ENCODE assay signal across 10 cellular contexts in genomic region chr12:30440826-30441602, GRCh38.
A peak's percentile ranks its signal among the peaks of the same experiment; 100 is the strongest.
DNase-seq lines count a peak whose midpoint lies in the region; ATAC-seq, FAIRE-seq and TF ChIP-seq lines count a peak whose summit lies in the region.
"Had no signal": no experiment of that assay in that cellular context is flagged by ENCODE, and none has a peak within 500 bp of the region (broad histone marks: within the 10 kb centered on the region; RNA-seq: fewer than 3 reads in every experiment).

No MANE protein-coding gene starts in this region.

- H3K27me3 Mint-ChIP-seq in activated T-cell treated with anti-CD3 and anti-CD28 coated beads, Interleukin-2, amount 50 U/mL, for 72 hours (ENCODE audit: low read depth) = no peaks in the 10 kb centered on the region
- no peaks in the 10 kb centered on the region for H3K27me3 Mint-ChIP-seq in activated CD4-positive, alpha-beta T cell treated with anti-CD3 and anti-CD28 coated beads, Interleukin-2, amount 10 ng/mL, durations not matched to agents 24 days and 14 days
- H3K27me3 Mint-ChIP-seq: IgD-negative memory B cell had no signal

- intact Hi-C loops in HepG2 (cut with micrococcal nuclease; ENCODE audit: unreplicated experiment) = loop anchor here (1.0 kb wide), 1 partner anchor 366 kb away; no protein-coding TSS in a partner anchor
- intact Hi-C loops in activated CD4-positive, alpha-beta T cell treated with anti-CD3 and anti-CD28 coated beads, Interleukin-2, amount 10 ng/mL, durations not matched to agents 24 days and 14 days (cut with micrococcal nuclease) = no loop called here

- H3K9ac ChIP-seq in DND-41 (ENCODE audit: low read depth, low read length) (no peak overlapping the region), HepG2 (ENCODE audit: insufficient read depth, low read depth, low read length) (no peak overlapping the region)

- POLR2A ChIA-PET in HepG2 (lab: Yijun Ruan, JAX) = interaction anchor here (1.0 kb wide), 1 partner anchor 67 kb away, joined by 3 read pairs; no protein-coding TSS in a partner anchor

- no peaks in the 10 kb centered on the region for H3K4me1 Mint-ChIP-seq in activated T-cell treated with anti-CD3 and anti-CD28 coated beads, Interleukin-2, amount 50 U/mL, for 72 hours (ENCODE audit: low read depth)
- no peaks in the 10 kb centered on the region for H3K4me1 Mint-ChIP-seq in activated CD4-positive, alpha-beta T cell treated with anti-CD3 and anti-CD28 coated beads, Interleukin-2, amount 10 ng/mL, durations not matched to agents 24 days and 14 days
- H3K4me1 Mint-ChIP-seq: IgD-negative memory B cell had no signal

- H3K4me3 Mint-ChIP-seq in activated T-cell treated with anti-CD3 and anti-CD28 coated beads, Interleukin-2, amount 50 U/mL, for 72 hours = no peak overlapping the region
- no peak overlapping the region for H3K4me3 Mint-ChIP-seq in activated CD4-positive, alpha-beta T cell treated with anti-CD3 and anti-CD28 coated beads, Interleukin-2, amount 10 ng/mL, durations not matched to agents 24 days and 14 days
- H3K4me3 Mint-ChIP-seq: IgD-negative memory B cell had no signal

- peak; percentile 51 for FAIRE-seq in HepG2 (lab: Jason Lieb, UNC)
- FAIRE-seq: islet of Langerhans had no signal

- H3K4me3 ChIP-seq in DND-41 (ENCODE audit: low read depth in 1 of 2, low read length in 2 of 2) (no peak overlapping the region), HepG2 (replicated peaks in 1 of 3; ENCODE audit: insufficient read depth in 1 of 3, low read depth in 2 of 3, low read length in 3 of 3) (no peak overlapping the region)

- no peak overlapping the region for H3K27ac Mint-ChIP-seq in activated T-cell treated with anti-CD3 and anti-CD28 coated beads, Interleukin-2, amount 50 U/mL, for 72 hours
- H3K27ac Mint-ChIP-seq in activated CD4-positive, alpha-beta T cell treated with anti-CD3 and anti-CD28 coated beads, Interleukin-2, amount 10 ng/mL, durations not matched to agents 24 days and 14 days = no peak overlapping the region
- H3K27ac Mint-ChIP-seq: IgD-negative memory B cell had no signal

- H3K36me3 Mint-ChIP-seq in activated T-cell treated with anti-CD3 and anti-CD28 coated beads, Interleukin-2, amount 50 U/mL, for 72 hours (ENCODE audit: insufficient read depth in 2 of 2) = no peaks in the 10 kb centered on the region
- no peaks in the 10 kb centered on the region for H3K36me3 Mint-ChIP-seq in activated CD4-positive, alpha-beta T cell treated with anti-CD3 and anti-CD28 coated beads, Interleukin-2, amount 10 ng/mL, durations not matched to agents 24 days and 14 days (ENCODE audit: low read depth)
- H3K36me3 Mint-ChIP-seq: IgD-negative memory B cell had no signal

- no peaks in the 10 kb centered on the region for H3K4me1 ChIP-seq in DND-41 (ENCODE audit: insufficient read depth, low read length)
- peaks cover 30% of the 10 kb centered on the region for H3K4me1 ChIP-seq in HepG2 (ENCODE audit: insufficient read depth, low read length)

- H3K79me2 ChIP-seq in DND-41 (ENCODE audit: insufficient read depth, low read length) = no peaks in the 10 kb centered on the region
- H3K79me2 ChIP-seq in HepG2 (ENCODE audit: insufficient read depth, low read length) = no peaks in the 10 kb centered on the region

- peak; percentile 56; the same call in 2 of the 3 replicates for ATAC-seq in DND-41 (ENCODE audit: insufficient read depth, low read depth)
- peak; percentile 99 for ATAC-seq in HepG2
- no peak for ATAC-seq in activated T-cell treated with anti-CD3 and anti-CD28 coated beads, Interleukin-2, amount 50 U/mL, for 72 hours (replicated peaks in 1 of 2)

- BruUV-seq in HepG2 (replicated peaks; lab: Mats Ljungman, UMichigan) = no TSS peak

- TF ChIP-seq CTCF in DND-41 (IDR thresholded peaks at IDR 0.05; ENCODE audit: borderline replicate concordance, extremely low read depth, low read length, poor library complexity, severe bottlenecking) (no peak), VCaP (conservative IDR thresholded peaks at IDR 0.05) (peak; percentile 69), HepG2 (CRISPR knock-in tag; IDR thresholded peaks at IDR 0.05) (peak; percentile 54)

- H3K9me3 ChIP-seq in DND-41 (ENCODE audit: insufficient read depth, low read length, severe bottlenecking) (no peaks in the 10 kb centered on the region), HepG2 (ENCODE audit: low read length) (no peaks in the 10 kb centered on the region)

- in situ Hi-C loops in HepG2 (cut with HindIII; ENCODE audit: extremely low pct_ligation_motif_present, low pct_unique_long_range_greater_than_20kb) = no loop called here

- H4K20me1 ChIP-seq in DND-41 (ENCODE audit: insufficient read depth, low read length) = no peaks in the 10 kb centered on the region
- H4K20me1 ChIP-seq in HepG2 (ENCODE audit: insufficient read depth, low read length) = no peaks in the 10 kb centered on the region

- CTCF ChIA-PET in HepG2 (lab: Yijun Ruan, JAX; ENCODE audit: low intra/inter-chr PET ratio, low total read pairs) = no interaction called here

- H3K36me3 ChIP-seq in DND-41 (ENCODE audit: insufficient read depth, low read length) (no peaks in the 10 kb centered on the region), HepG2 (replicated peaks in 1 of 2; ENCODE audit: control insufficient read depth in 1 of 2, insufficient read depth in 2 of 2, low read length in 2 of 2) (no peaks in the 10 kb centered on the region)

- 65% methylated on average over 7 of the region's 7 CpGs for WGBS in HepG2 (ENCODE audit: low lambda C conversion rate)

- H3K27ac ChIP-seq in DND-41 (ENCODE audit: low read length) = no peak overlapping the region
- no peak overlapping the region for H3K27ac ChIP-seq in VCaP
- no peak overlapping the region for H3K27ac ChIP-seq in HepG2 (ENCODE audit: extremely low read length, insufficient read depth, low read length)

- no peak for DNase-seq in DND-41
- DNase-seq in HepG2 (ENCODE audit: low spot score) = peak; percentile 52
- no peak for DNase-seq in SKM-1 treated with dmso at 0.1 percent for 144 hours (lab: John Stamatoyannopoulos, UW; ENCODE audit: unreplicated experiment)
- DNase-seq in NCI-H2196 treated with DMSO at 0.1 percent for 48 hours (lab: John Stamatoyannopoulos, UW; ENCODE audit: unreplicated experiment) = no peak
- DNase-seq in activated T-cell treated with anti-CD3 and anti-CD28 coated beads, Interleukin-2, amount 50 U/mL, for 72 hours = no peak
- no peak for DNase-seq in activated CD4-positive, alpha-beta T cell treated with anti-CD3 and anti-CD28 coated beads, Interleukin-2, amount 10 ng/mL, durations not matched to agents 24 days and 14 days

- H3K4me2 ChIP-seq in DND-41 (ENCODE audit: insufficient read depth, low read length) (no peak overlapping the region), HepG2 (ENCODE audit: low read depth, low read length) (0 out of 2 replicates have a peak overlapping the region, but pooled peaks have one; percentile 6)

- H3K9me3 Mint-ChIP-seq in activated T-cell treated with anti-CD3 and anti-CD28 coated beads, Interleukin-2, amount 50 U/mL, for 72 hours = peaks cover 1 to 4% of the 10 kb centered on the region in 2 donors
- H3K9me3 Mint-ChIP-seq in activated CD4-positive, alpha-beta T cell treated with anti-CD3 and anti-CD28 coated beads, Interleukin-2, amount 10 ng/mL, durations not matched to agents 24 days and 14 days = no peaks in the 10 kb centered on the region

- H3K27me3 ChIP-seq in DND-41 (ENCODE audit: insufficient read depth, low read length, poor library complexity) (no peaks in the 10 kb centered on the region), HepG2 (ENCODE audit: control insufficient read depth in 1 of 2, insufficient read depth in 2 of 2, low read length in 2 of 2) (no peaks in the 10 kb centered on the region)

- TF ChIP-seq RAD21 in Ishikawa (IDR thresholded peaks at IDR 0.05; ENCODE audit: low read depth) = peak; percentile 40
- TF ChIP-seq RAD21 in HepG2 (CRISPR knock-in tag; IDR thresholded peaks at IDR 0.05) = peak; percentile 18; the same call in 1 of the 2 replicates

- TF ChIP-seq EP300 in Ishikawa (IDR thresholded peaks at IDR 0.05; ENCODE audit: borderline replicate concordance) (no peak), HepG2 (IDR thresholded peaks at IDR 0.05; ENCODE audit: low read depth in 2 of 2, low read length in 2 of 2) (no peak), HepG2 (CRISPR knock-in tag; IDR thresholded peaks at IDR 0.05; ENCODE audit: borderline replicate concordance) (no peak)

- no peak for TF ChIP-seq POLR2A in HepG2 (IDR thresholded peaks at IDR 0.05; ENCODE audit: insufficient read depth in 1 of 2, low read depth in 2 of 2, low read length in 2 of 2)

- no peak overlapping the region for H2AFZ ChIP-seq in DND-41 (ENCODE audit: low read depth, low read length)
- H2AFZ ChIP-seq in HepG2 (ENCODE audit: low read length) = no peak overlapping the region

TF ChIP-seq in Ishikawa, 13 proteins besides CTCF, POLR2A, EP300 and RAD21:
- no peak for TF ChIP-seq TEAD4 (IDR thresholded peaks at IDR 0.05)
- TF ChIP-seq CEBPB (IDR thresholded peaks at IDR 0.05) = no peak
TF ChIP-seq in Ishikawa: peak in this region for 0.

TF ChIP-seq in HepG2, 621 proteins besides CTCF, POLR2A, EP300 and RAD21:
- TF ChIP-seq XRCC5 (optimal IDR thresholded peaks at IDR 0.05; ENCODE audit: low read length) (peak; percentile 42), STAG1 (CRISPR knock-in tag; IDR thresholded peaks at IDR 0.05) (peak; percentile 52; the same call in 1 of the 2 replicates), SMC3 (IDR thresholded peaks at IDR 0.05; ENCODE audit: low read length) (peak; percentile 58; the same call in 1 of the 2 replicates), ELF1 (CRISPR knock-in tag; IDR thresholded peaks at IDR 0.05) (no peak), ZMYM4 (CRISPR knock-in tag; IDR thresholded peaks at IDR 0.05) (0 out of 2 replicates have a peak, but pooled peaks have one; percentile 23)

Comparison
In these comparisons a context has a peak if more than half of its experiments do, and no peak if none do; other contexts are left out.
1. ATAC-seq: peak in DND-41 (single experiment) and HepG2 (single experiment); none in activated T-cell treated with anti-CD3 and anti-CD28 coated beads, Interleukin-2, amount 50 U/mL, for 72 hours (0 of 2).